In genomic region chr22:31044262-31044861, GRCh38 we compare ENCODE assay signal across 13 cellular contexts. TPM values are rescaled to one million over a fixed set of nuclear protein-coding genes. Genes with fewer than 3 reads are reported as not detected.
A peak's percentile ranks its signal among the peaks of the same experiment; 100 is the strongest.
DNase-seq lines count a peak whose midpoint lies in the region; ATAC-seq lines count a peak whose summit lies in the region.
"Had no signal": no experiment of that assay in that cellular context is flagged by ENCODE, and none has a peak within 500 bp of the region (broad histone marks: within the 10 kb centered on the region; RNA-seq: fewer than 3 reads in every experiment).

No MANE protein-coding gene starts in this region.

- ATAC-seq in sciatic nerve, result peak; percentile 35
- ATAC-seq in GM21526 (IDR thresholded peaks at IDR 0.05; ENCODE audit: low FRiP score, unreplicated experiment), result no peak
- ATAC-seq in HG02973 (IDR thresholded peaks at IDR 0.05; ENCODE audit: unreplicated experiment), result no peak
- ATAC-seq in GM19395 (IDR thresholded peaks at IDR 0.05; ENCODE audit: unreplicated experiment), result no peak
- no peak for ATAC-seq in stimulated activated memory B cell treated with anti-CD40 and anti-IgM and Interleukin-4, amounts not matched to agents 10 μg/mL and 1 μg/mL and 100 μg/mL, for 72 hours
- ATAC-seq: WTC11 had no signal

- H3K4me3 Mint-ChIP-seq in stimulated activated memory B cell treated with anti-CD40 and anti-IgM and Interleukin-4, amounts not matched to agents 10 μg/mL and 1 μg/mL and 100 μg/mL, for 72 hours, result no peak overlapping the region
- H3K4me3 Mint-ChIP-seq: activated T-cell treated with anti-CD3 and anti-CD28 coated beads, Interleukin-2, amount 50 U/mL, for 24 hours; WTC11 had no signal

- peak; percentile 59 for DNase-seq in ELF-1 (ENCODE audit: low read depth, low spot score)
- DNase-seq in dermis blood vessel endothelial cell, result peak; percentile 56
- peak; percentile 39 for DNase-seq in iPS-NIHi11 (ENCODE audit: low spot score)
- DNase-seq in sciatic nerve (ENCODE audit: low spot score), result peak; percentile 80
- DNase-seq: activated T-cell treated with anti-CD3 and anti-CD28 coated beads, Interleukin-2, amount 50 U/mL, for 24 hours; DND-41; NCI-H526 treated with DMSO at 0.1 percent for 48 hours; posterior cingulate gyrus had no signal

- H3K27me3 Mint-ChIP-seq in stimulated activated memory B cell treated with anti-CD40 and anti-IgM and Interleukin-4, amounts not matched to agents 10 μg/mL and 1 μg/mL and 100 μg/mL, for 72 hours, result peaks cover 13% of the 10 kb centered on the region
- H3K27me3 Mint-ChIP-seq: activated T-cell treated with anti-CD3 and anti-CD28 coated beads, Interleukin-2, amount 50 U/mL, for 24 hours had no signal

- intact Hi-C loops in sciatic nerve (cut with DNase I), result no loop called here

- H3K36me3 Mint-ChIP-seq in stimulated activated memory B cell treated with anti-CD40 and anti-IgM and Interleukin-4, amounts not matched to agents 10 μg/mL and 1 μg/mL and 100 μg/mL, for 72 hours, result no peaks in the 10 kb centered on the region
- H3K36me3 Mint-ChIP-seq: WTC11 had no signal

- H3K4me1 Mint-ChIP-seq in stimulated activated memory B cell treated with anti-CD40 and anti-IgM and Interleukin-4, amounts not matched to agents 10 μg/mL and 1 μg/mL and 100 μg/mL, for 72 hours, result no peaks in the 10 kb centered on the region

- H3K27ac Mint-ChIP-seq in stimulated activated memory B cell treated with anti-CD40 and anti-IgM and Interleukin-4, amounts not matched to agents 10 μg/mL and 1 μg/mL and 100 μg/mL, for 72 hours, result no peak overlapping the region
- H3K27ac Mint-ChIP-seq: activated T-cell treated with anti-CD3 and anti-CD28 coated beads, Interleukin-2, amount 50 U/mL, for 24 hours; WTC11 had no signal

- H3K9me3 Mint-ChIP-seq in stimulated activated memory B cell treated with anti-CD40 and anti-IgM and Interleukin-4, amounts not matched to agents 10 μg/mL and 1 μg/mL and 100 μg/mL, for 72 hours, result no peaks in the 10 kb centered on the region
- H3K9me3 Mint-ChIP-seq: activated T-cell treated with anti-CD3 and anti-CD28 coated beads, Interleukin-2, amount 50 U/mL, for 24 hours had no signal

RNA-seq across cellular contexts. Expression of gene SMTN, which starts 36.8 kb away (rescaled TPM):
- total RNA-seq in dermis blood vessel endothelial cell (269 and 319 TPM in 2 replicates), sciatic nerve (283 TPM)
